14 cellular contexts compared by ENCODE assay signal in the genomic region with DNA sequence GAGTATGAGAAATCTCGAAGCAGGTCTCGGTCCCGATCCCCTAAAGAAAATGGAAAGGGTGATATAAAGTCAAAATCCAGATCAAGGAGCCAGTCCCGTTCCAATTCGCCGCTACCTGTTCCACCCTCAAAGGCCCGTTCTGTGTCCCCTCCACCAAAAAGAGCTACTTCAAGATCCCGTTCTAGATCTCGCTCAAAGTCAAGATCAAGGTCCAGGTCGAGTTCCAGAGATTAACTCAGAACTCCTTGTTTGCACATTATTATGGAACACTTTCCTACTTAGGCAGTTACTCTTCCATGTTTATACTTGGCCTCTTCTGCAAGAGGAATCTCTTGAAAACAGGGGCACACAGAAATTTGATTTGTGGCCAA. TPM values are rescaled to one million over a fixed set of nuclear protein-coding genes. Genes with fewer than 3 reads are reported as not detected.
DNase-seq lines count a peak whose midpoint lies in the region; ATAC-seq and TF ChIP-seq lines count a peak whose summit lies in the region.
"Had no signal": no experiment of that assay in that cellular context is flagged by ENCODE, and none has a peak within 500 bp of the region (broad histone marks: within the 10 kb centered on the region; RNA-seq: fewer than 3 reads in every experiment).

No MANE protein-coding gene starts in this region.

- H3K4me2 ChIP-seq in DND-41 (ENCODE audit: insufficient read depth, low read length) (peak overlapping the region; percentile 86; the same call in 1 of the 2 replicates), Karpas-422 (ENCODE audit: low read depth, low read length, poor library complexity, severe bottlenecking) (no peak overlapping the region)
- H3K4me2 ChIP-seq: KMS-11 had no signal

- H3K4me1 Mint-ChIP-seq in CD4-positive, alpha-beta T cell (ENCODE audit: low read depth): peaks cover 54% of the 10 kb centered on the region
- peaks cover 20% of the 10 kb centered on the region for H3K4me1 Mint-ChIP-seq in activated T-helper 17 cell treated with anti-CD3 and anti-CD28 coated beads, Interleukin-2, amount 50 U/mL, for 72 hours

- H2AFZ ChIP-seq in DND-41 (ENCODE audit: low read depth, low read length) (no peak overlapping the region), Karpas-422 (ENCODE audit: low read length) (no peak overlapping the region)

- H4K20me1 ChIP-seq in DND-41 (ENCODE audit: insufficient read depth, low read length) (peaks cover 66% of the 10 kb centered on the region), Karpas-422 (ENCODE audit: insufficient read depth, low read depth, low read length) (peaks cover 52% of the 10 kb centered on the region)

- H3K9me3 Mint-ChIP-seq in CD4-positive, alpha-beta T cell: no peaks in the 10 kb centered on the region
- H3K9me3 Mint-ChIP-seq in activated T-helper 17 cell treated with anti-CD3 and anti-CD28 coated beads, Interleukin-2, amount 50 U/mL, for 72 hours: no peaks in the 10 kb centered on the region
- H3K9me3 Mint-ChIP-seq: activated CD4-positive, alpha-beta memory T cell treated with anti-CD3 and anti-CD28 coated beads, Interleukin-2, amount 10 ng/mL, durations not matched to agents 7 days and 5 days; CD14-positive monocyte had no signal

- no peak for DNase-seq in CD4-positive, alpha-beta T cell
- DNase-seq in DND-41 (no peak), Karpas-422 (no peak), MG63 (no peak)
- DNase-seq: activated CD4-positive, alpha-beta memory T cell treated with anti-CD3 and anti-CD28 coated beads, Interleukin-2, amount 10 ng/mL, durations not matched to agents 7 days and 5 days; NCI-H1694; psoas muscle; SHP77; substantia nigra had no signal

- no peak overlapping the region for H3K27ac ChIP-seq in CD4-positive, alpha-beta T cell (ENCODE audit: low read depth, low read length)
- H3K27ac ChIP-seq in DND-41 (ENCODE audit: low read length) (no peak overlapping the region), mesodermal cell (ENCODE audit: low read depth, low read length, severe bottlenecking) (peak overlapping the region; percentile 36), Karpas-422 (ENCODE audit: low read length) (no peak overlapping the region)
- H3K27ac ChIP-seq: KMS-11, psoas muscle had no signal

- H3K9me2 ChIP-seq in Karpas-422 (replicated peaks; ENCODE audit: insufficient read depth, low read length): no peaks in the 10 kb centered on the region

- 84 to 99% methylated on average over 8 to 10 of the region's 10 CpGs for WGBS in mesodermal cell (ENCODE audit: insufficient coverage in 2 of 2), 2 experiments

- no peaks in the 10 kb centered on the region for H3K9me3 ChIP-seq in CD4-positive, alpha-beta T cell (ENCODE audit: control insufficient read depth, low read length)
- H3K9me3 ChIP-seq in DND-41 (ENCODE audit: insufficient read depth, low read length, severe bottlenecking) (no peaks in the 10 kb centered on the region), mesodermal cell (ENCODE audit: control insufficient read depth, low read length) (no peaks in the 10 kb centered on the region), Karpas-422 (ENCODE audit: low read length) (no peaks in the 10 kb centered on the region), MG63 (peaks cover 2% of the 10 kb centered on the region; the same call in 1 of the 2 replicates)
- H3K9me3 ChIP-seq: psoas muscle had no signal

- no peak overlapping the region for H3K9ac ChIP-seq in DND-41 (ENCODE audit: low read depth, low read length)
- H3K9ac ChIP-seq in Karpas-422 (ENCODE audit: low read length): no peak overlapping the region
- H3K9ac ChIP-seq: KMS-11 had no signal

- no peak for TF ChIP-seq CTCF in CD4-positive, alpha-beta T cell (IDR thresholded peaks at IDR 0.05)
- no peak for TF ChIP-seq CTCF in DND-41 (IDR thresholded peaks at IDR 0.05; ENCODE audit: borderline replicate concordance, extremely low read depth, low read length, poor library complexity, severe bottlenecking)

- H3K4me1 ChIP-seq in DND-41 (ENCODE audit: insufficient read depth, low read length): peaks cover 42% of the 10 kb centered on the region
- H3K4me1 ChIP-seq in mesodermal cell (ENCODE audit: control insufficient read depth, insufficient read depth, low read length, poor library complexity, severe bottlenecking): no peaks in the 10 kb centered on the region
- H3K4me1 ChIP-seq in Karpas-422 (ENCODE audit: low read length): peaks cover 16% of the 10 kb centered on the region

- H3K79me2 ChIP-seq in DND-41 (ENCODE audit: insufficient read depth, low read length) (peaks cover 60% of the 10 kb centered on the region), Karpas-422 (ENCODE audit: low read length) (peaks cover 25% of the 10 kb centered on the region)

- POLR2A ChIA-PET in CD4-positive, alpha-beta T cell (lab: Charles Lee): interaction anchor here (0.9 kb wide), 1 partner anchor 130 kb away, joined by 3 read pairs; a partner anchor contains a TSS

- H3K4me3 Mint-ChIP-seq in CD4-positive, alpha-beta T cell: peak overlapping the region; percentile 78
- H3K4me3 Mint-ChIP-seq in activated T-helper 17 cell treated with anti-CD3 and anti-CD28 coated beads, Interleukin-2, amount 50 U/mL, for 72 hours: peak overlapping the region; percentile 90
- H3K4me3 Mint-ChIP-seq: activated CD4-positive, alpha-beta memory T cell treated with anti-CD3 and anti-CD28 coated beads, Interleukin-2, amount 10 ng/mL, durations not matched to agents 7 days and 5 days; CD14-positive monocyte had no signal

- H3K27ac Mint-ChIP-seq in CD4-positive, alpha-beta T cell: peak overlapping the region; percentile 95
- peak overlapping the region; percentile 40 for H3K27ac Mint-ChIP-seq in activated T-helper 17 cell treated with anti-CD3 and anti-CD28 coated beads, Interleukin-2, amount 50 U/mL, for 72 hours
- H3K27ac Mint-ChIP-seq: activated CD4-positive, alpha-beta memory T cell treated with anti-CD3 and anti-CD28 coated beads, Interleukin-2, amount 10 ng/mL, durations not matched to agents 7 days and 5 days had no signal

- intact Hi-C loops in CD4-positive, alpha-beta T cell (cut with DNase I, micrococcal nuclease): no loop called here

- H3K4me3 ChIP-seq in DND-41 (ENCODE audit: low read depth in 1 of 2, low read length in 2 of 2) (no peak overlapping the region; a peak in 1 of 4 replicates), mesodermal cell (ENCODE audit: extremely low read depth, insufficient read depth, low read length, poor library complexity, severe bottlenecking) (no peak overlapping the region), Karpas-422 (ENCODE audit: low read length) (no peak overlapping the region), MG63 (no peak overlapping the region)
- H3K4me3 ChIP-seq: psoas muscle had no signal

- no peak for ATAC-seq in CD4-positive, alpha-beta T cell (ENCODE audit: poor library complexity)
- ATAC-seq in DND-41 (ENCODE audit: insufficient read depth, low read depth): no peak
- no peak for ATAC-seq in activated T-helper 17 cell treated with anti-CD3 and anti-CD28 coated beads, Interleukin-2, amount 50 U/mL, for 72 hours (replicated peaks)
- no peak for ATAC-seq in HG02840 (IDR thresholded peaks at IDR 0.05; ENCODE audit: low FRiP score, unreplicated experiment)
- ATAC-seq: psoas muscle had no signal

- no peaks in the 10 kb centered on the region for H3K27me3 Mint-ChIP-seq in CD4-positive, alpha-beta T cell
- H3K27me3 Mint-ChIP-seq in activated T-helper 17 cell treated with anti-CD3 and anti-CD28 coated beads, Interleukin-2, amount 50 U/mL, for 72 hours: no peaks in the 10 kb centered on the region
- H3K27me3 Mint-ChIP-seq: activated CD4-positive, alpha-beta memory T cell treated with anti-CD3 and anti-CD28 coated beads, Interleukin-2, amount 10 ng/mL, durations not matched to agents 7 days and 5 days had no signal

- CTCF ChIA-PET in CD4-positive, alpha-beta T cell (lab: Charles Lee): no interaction called here

- peaks cover 72% of the 10 kb centered on the region for H3K36me3 ChIP-seq in DND-41 (ENCODE audit: insufficient read depth, low read length)
- H3K36me3 ChIP-seq in mesodermal cell (ENCODE audit: control insufficient read depth, insufficient read depth, low read length): peaks cover 69% of the 10 kb centered on the region
- peaks cover 57% of the 10 kb centered on the region for H3K36me3 ChIP-seq in Karpas-422 (ENCODE audit: insufficient read depth, low read length)
- H3K36me3 ChIP-seq in MG63: peaks cover 72% of the 10 kb centered on the region

- H3K27me3 ChIP-seq in CD4-positive, alpha-beta T cell (ENCODE audit: control insufficient read depth, insufficient read depth, low read length): no peaks in the 10 kb centered on the region
- no peaks in the 10 kb centered on the region for H3K27me3 ChIP-seq in DND-41 (ENCODE audit: insufficient read depth, low read length, poor library complexity)
- H3K27me3 ChIP-seq in Karpas-422 (ENCODE audit: low read length): no peaks in the 10 kb centered on the region
- H3K27me3 ChIP-seq in MG63: no peaks in the 10 kb centered on the region

- H3K36me3 Mint-ChIP-seq in CD4-positive, alpha-beta T cell (ENCODE audit: low read depth): peaks cover 81% of the 10 kb centered on the region
- H3K36me3 Mint-ChIP-seq in activated T-helper 17 cell treated with anti-CD3 and anti-CD28 coated beads, Interleukin-2, amount 50 U/mL, for 72 hours (ENCODE audit: low read depth): peaks cover 87% of the 10 kb centered on the region

RNA-seq across cellular contexts. Expression of a gene that starts 3.1 kb away (rescaled TPM):
- total RNA-seq in CD4-positive, alpha-beta T cell: 100 to 1,000 TPM; 312 to 313 TPM
- total RNA-seq in activated T-helper 17 cell treated with anti-CD3 and anti-CD28 coated beads, Interleukin-2, amount 50 U/mL, for 72 hours: 100 to 1,000 TPM; 111 to 171 TPM
- 75.5 TPM for polyA plus RNA-seq in mesodermal cell (2013, experiment 1 of 2)
- 77.8 TPM for polyA plus RNA-seq in mesodermal cell (2013, experiment 2 of 2)
- total RNA-seq in Karpas-422 (2014; rRNA removed; shearing (Covaris generic); ENCODE audit: low replicate concordance): 61.4 and 69.9 TPM in 2 replicates
- total RNA-seq in MG63 (2014; rRNA removed; shearing (Covaris generic); ENCODE audit: low replicate concordance): 16.3 and 22.1 TPM in 2 replicates

RNA-seq across cellular contexts. Expression of a gene that starts 46.7 kb away (rescaled TPM):
- total RNA-seq in CD4-positive, alpha-beta T cell: 10 to 100 TPM; 10.2 to 10.5 TPM
- total RNA-seq in activated T-helper 17 cell treated with anti-CD3 and anti-CD28 coated beads, Interleukin-2, amount 50 U/mL, for 72 hours: 10 to 100 TPM in 1 of 2 donors, 1 to 10 TPM in 1; 6.1 to 15.3 TPM
- 10.2 TPM for polyA plus RNA-seq in mesodermal cell (2013, experiment 1 of 2)
- 7.9 TPM for polyA plus RNA-seq in mesodermal cell (2013, experiment 2 of 2)
- 15.5 and 31.2 TPM in 2 replicates for total RNA-seq in Karpas-422 (2014; rRNA removed; shearing (Covaris generic); ENCODE audit: low replicate concordance)
- total RNA-seq in MG63 (2014; rRNA removed; shearing (Covaris generic); ENCODE audit: low replicate concordance): 0.53 and 0.81 TPM in 2 replicates
